ENCODE assay signal across 4 cellular contexts in the genomic region with DNA sequence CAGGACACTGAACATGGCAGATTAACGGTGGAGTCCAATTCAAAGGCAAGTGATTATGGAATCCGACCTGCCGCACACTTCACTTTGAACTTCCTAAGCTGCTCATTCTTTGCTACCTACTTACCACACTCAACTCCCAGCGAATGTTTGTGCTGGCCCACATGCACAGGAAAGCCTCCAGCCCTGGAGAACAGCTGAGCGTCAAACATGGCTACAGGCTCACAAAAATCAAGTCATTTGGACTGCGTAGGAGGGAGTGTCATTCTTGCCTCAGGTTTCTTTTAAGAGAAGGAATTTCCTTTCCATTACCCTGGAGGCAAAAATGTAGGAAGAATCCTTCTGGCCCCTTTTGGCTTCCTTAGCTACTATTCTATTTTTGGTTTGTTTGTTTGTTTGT.
"Had no signal": no experiment of that assay in that cellular context is flagged by ENCODE, and none has a peak within 500 bp of the region (broad histone marks: within the 10 kb centered on the region; RNA-seq: fewer than 3 reads in every experiment).

No MANE protein-coding gene starts in this region.

- H3K4me1 ChIP-seq: HAP-1 had no signal

- DNase-seq: GOT3 had no signal

- H3K27ac ChIP-seq: HL-60 had no signal

- H3K9ac ChIP-seq: GM23248 had no signal

- H3K4me3 ChIP-seq: GM23248, HAP-1 had no signal

- H3K36me3 ChIP-seq: HAP-1 had no signal
